In genomic region chr10:80946073-80946472, GRCh38 we compare ENCODE assay signal across 33 cellular contexts.
"Had no signal": no experiment of that assay in that cellular context is flagged by ENCODE, and none has a peak within 500 bp of the region (broad histone marks: within the 10 kb centered on the region; RNA-seq: fewer than 3 reads in every experiment).

No MANE protein-coding gene starts in this region.

- H3K4me3 ChIP-seq: ascending aorta, cardiac muscle cell had no signal

- H3K4me1 ChIP-seq: ascending aorta had no signal

- H3K27me3 ChIP-seq: ascending aorta, cardiac muscle cell had no signal

- H3K4me3 Mint-ChIP-seq: activated B cell treated with CpG ODN at 0.5 μM for 24 hours; activated CD4-positive, alpha-beta memory T cell treated with anti-CD3 and anti-CD28 coated beads for 36 hours; activated CD4-positive, alpha-beta T cell treated with anti-CD3 and anti-CD28 coated beads, Interleukin-2, amount 10 ng/mL, durations not matched to agents 24 days and 14 days; activated CD8-positive, alpha-beta T cell treated with anti-CD3 and anti-CD28 coated beads for 36 hours; activated naive CD4-positive, alpha-beta T cell treated with anti-CD3 and anti-CD28 coated beads for 36 hours; activated naive CD4-positive, alpha-beta T cell treated with anti-CD3 and anti-CD28 coated beads, Interleukin-2, amount 50 U/mL, for 24 hours; activated naive CD8-positive, alpha-beta T cell; activated naive CD8-positive, alpha-beta T cell treated with anti-CD3 and anti-CD28 coated beads, Interleukin-2, amount 10 ng/mL, durations not matched to agents 7 days and 5 days; activated naive CD8-positive, alpha-beta T cell treated with anti-CD3 and anti-CD28 coated beads, Interleukin-2, amount 50 U/mL, for 24 hours; activated T-cell treated with anti-CD3 and anti-CD28 coated beads, Interleukin-2, amount 50 U/mL, for 4 hours; activated T-cell treated with anti-CD3 and anti-CD28 coated beads, Interleukin-2, amount 50 U/mL, for 72 hours; activated T-helper 1 cell treated with anti-CD3 and anti-CD28 coated beads, Interleukin-12 subunit alpha, Interleukin-12 subunit beta, Interleukin-2, Interleukin-4 antibody, amounts not matched to agents 30 ng/mL and 10 ng/mL and 1 ng/mL, durations not matched to agents 14 hours and 24 hours and 36 hours; activated T-helper 17 cell treated with anti-CD3 and anti-CD28 coated beads, Interleukin-2, amount 50 U/mL, for 72 hours; brain; central memory CD8-positive, alpha-beta T cell; T-helper 1 cell treated with Interleukin-12 subunit alpha and Interleukin-12 subunit beta and Interleukin-4 antibody, amounts not matched to agents 30 μg/mL and 1 μg/mL, for 36 hours; T-helper 2 cell treated with Interferon-gamma antibody and Interleukin-4, amounts not matched to agents 5 μg/mL and 100 μg/mL, for 36 hours had no signal

- H3K27ac ChIP-seq: ascending aorta, cardiac muscle cell had no signal

- H3K4me1 Mint-ChIP-seq: activated B cell treated with CpG ODN at 0.5 μM for 24 hours; activated CD4-positive, alpha-beta T cell treated with anti-CD3 and anti-CD28 coated beads, Interleukin-2, amount 10 ng/mL, durations not matched to agents 24 days and 14 days; activated naive CD4-positive, alpha-beta T cell treated with anti-CD3 and anti-CD28 coated beads, Interleukin-2, amount 50 U/mL, for 24 hours; activated naive CD8-positive, alpha-beta T cell treated with anti-CD3 and anti-CD28 coated beads, Interleukin-2, amount 10 ng/mL, durations not matched to agents 7 days and 5 days; activated naive CD8-positive, alpha-beta T cell treated with anti-CD3 and anti-CD28 coated beads, Interleukin-2, amount 50 U/mL, for 24 hours; activated T-helper 17 cell treated with anti-CD3 and anti-CD28 coated beads, Interleukin-2, amount 50 U/mL, for 72 hours; central memory CD8-positive, alpha-beta T cell had no signal

- FAIRE-seq: bronchial epithelial cell, colon had no signal

- H3K36me3 Mint-ChIP-seq: activated CD4-positive, alpha-beta memory T cell treated with anti-CD3 and anti-CD28 coated beads for 36 hours; activated naive CD4-positive, alpha-beta T cell treated with anti-CD3 and anti-CD28 coated beads, Interleukin-2, amount 50 U/mL, for 24 hours; activated naive CD8-positive, alpha-beta T cell; activated naive CD8-positive, alpha-beta T cell treated with anti-CD3 and anti-CD28 coated beads, Interleukin-2, amount 10 ng/mL, durations not matched to agents 7 days and 5 days; brain had no signal

- H3K36me3 ChIP-seq: ascending aorta, cardiac muscle cell had no signal

- H3K27ac Mint-ChIP-seq: activated B cell treated with CpG ODN at 0.5 μM for 24 hours; activated CD4-positive, alpha-beta memory T cell treated with anti-CD3 and anti-CD28 coated beads for 36 hours; activated CD4-positive, alpha-beta T cell treated with anti-CD3 and anti-CD28 coated beads, Interleukin-2, amount 10 ng/mL, durations not matched to agents 24 days and 14 days; activated CD8-positive, alpha-beta T cell treated with anti-CD3 and anti-CD28 coated beads for 36 hours; activated naive CD4-positive, alpha-beta T cell treated with anti-CD3 and anti-CD28 coated beads for 36 hours; activated naive CD4-positive, alpha-beta T cell treated with anti-CD3 and anti-CD28 coated beads, Interleukin-2, amount 50 U/mL, for 24 hours; activated naive CD8-positive, alpha-beta T cell; activated naive CD8-positive, alpha-beta T cell treated with anti-CD3 and anti-CD28 coated beads, Interleukin-2, amount 10 ng/mL, durations not matched to agents 7 days and 5 days; activated naive CD8-positive, alpha-beta T cell treated with anti-CD3 and anti-CD28 coated beads, Interleukin-2, amount 50 U/mL, for 24 hours; activated T-cell treated with anti-CD3 and anti-CD28 coated beads, Interleukin-2, amount 50 U/mL, for 72 hours; activated T-helper 1 cell treated with anti-CD3 and anti-CD28 coated beads, Interleukin-12 subunit alpha, Interleukin-12 subunit beta, Interleukin-2, Interleukin-4 antibody, amounts not matched to agents 30 ng/mL and 10 ng/mL and 1 ng/mL, durations not matched to agents 14 hours and 24 hours and 36 hours; activated T-helper 17 cell treated with anti-CD3 and anti-CD28 coated beads, Interleukin-2, amount 50 U/mL, for 72 hours; brain; T-helper 1 cell treated with Interleukin-12 subunit alpha and Interleukin-12 subunit beta and Interleukin-4 antibody, amounts not matched to agents 30 μg/mL and 1 μg/mL, for 36 hours; T-helper 2 cell treated with Interferon-gamma antibody and Interleukin-4, amounts not matched to agents 5 μg/mL and 100 μg/mL, for 36 hours had no signal

- H3K27me3 Mint-ChIP-seq: activated naive CD8-positive, alpha-beta T cell treated with anti-CD3 and anti-CD28 coated beads, Interleukin-2, amount 10 ng/mL, durations not matched to agents 7 days and 5 days; activated naive CD8-positive, alpha-beta T cell treated with anti-CD3 and anti-CD28 coated beads, Interleukin-2, amount 50 U/mL, for 24 hours; central memory CD8-positive, alpha-beta T cell had no signal

- H3K9me3 Mint-ChIP-seq: activated B cell treated with CpG ODN at 0.5 μM for 24 hours; activated CD4-positive, alpha-beta memory T cell treated with anti-CD3 and anti-CD28 coated beads for 36 hours; activated CD4-positive, alpha-beta T cell treated with anti-CD3 and anti-CD28 coated beads, Interleukin-2, amount 10 ng/mL, durations not matched to agents 24 days and 14 days; activated CD8-positive, alpha-beta T cell treated with anti-CD3 and anti-CD28 coated beads for 36 hours; activated naive CD4-positive, alpha-beta T cell treated with anti-CD3 and anti-CD28 coated beads for 36 hours; activated naive CD4-positive, alpha-beta T cell treated with anti-CD3 and anti-CD28 coated beads, Interleukin-2, amount 50 U/mL, for 24 hours; activated naive CD8-positive, alpha-beta T cell treated with anti-CD3 and anti-CD28 coated beads, Interleukin-2, amount 10 ng/mL, durations not matched to agents 7 days and 5 days; activated naive CD8-positive, alpha-beta T cell treated with anti-CD3 and anti-CD28 coated beads, Interleukin-2, amount 50 U/mL, for 24 hours; activated T-cell treated with anti-CD3 and anti-CD28 coated beads, Interleukin-2, amount 50 U/mL, for 4 hours; activated T-cell treated with anti-CD3 and anti-CD28 coated beads, Interleukin-2, amount 50 U/mL, for 72 hours; activated T-helper 1 cell treated with anti-CD3 and anti-CD28 coated beads, Interleukin-12 subunit alpha, Interleukin-12 subunit beta, Interleukin-2, Interleukin-4 antibody, amounts not matched to agents 30 ng/mL and 10 ng/mL and 1 ng/mL, durations not matched to agents 14 hours and 24 hours and 36 hours; activated T-helper 17 cell treated with anti-CD3 and anti-CD28 coated beads, Interleukin-2, amount 50 U/mL, for 72 hours; brain; central memory CD8-positive, alpha-beta T cell; T-helper 1 cell treated with Interleukin-12 subunit alpha and Interleukin-12 subunit beta and Interleukin-4 antibody, amounts not matched to agents 30 μg/mL and 1 μg/mL, for 36 hours; T-helper 2 cell treated with Interferon-gamma antibody and Interleukin-4, amounts not matched to agents 5 μg/mL and 100 μg/mL, for 36 hours had no signal

- DNase-seq: activated B cell treated with CpG ODN at 0.5 μM for 24 hours; activated CD4-positive, alpha-beta memory T cell treated with anti-CD3 and anti-CD28 coated beads for 36 hours; activated CD4-positive, alpha-beta T cell treated with anti-CD3 and anti-CD28 coated beads for 4 hours; activated CD4-positive, alpha-beta T cell treated with anti-CD3 and anti-CD28 coated beads, Interleukin-2, amount 10 ng/mL, durations not matched to agents 24 days and 14 days; activated CD4-positive, alpha-beta T cell treated with anti-CD3 and anti-CD28 coated beads, Interleukin-2, amount 50 U/mL, for 1 hour; activated CD4-positive, alpha-beta T cell treated with anti-CD3 and anti-CD28 coated beads, Interleukin-2, amount 50 U/mL, for 4 hours; activated CD4-positive, CD25-positive, alpha-beta regulatory T cell treated with anti-CD3 and anti-CD28 coated beads, Interleukin-2, amount 50 U/mL, for 72 hours; activated CD8-positive, alpha-beta memory T cell treated with anti-CD3 and anti-CD28 coated beads, Interleukin-2, amount 50 U/mL, for 4 hours; activated CD8-positive, alpha-beta T cell treated with anti-CD3 and anti-CD28 coated beads for 36 hours; activated effector memory CD4-positive, alpha-beta T cell treated with anti-CD3 and anti-CD28 coated beads, Interleukin-2, amount 50 U/mL, for 16 hours; activated gamma-delta T cell treated with Interleukin-2 at 50 U/mL for 16 hours; activated naive CD4-positive, alpha-beta T cell; activated naive CD4-positive, alpha-beta T cell treated with anti-CD3 and anti-CD28 coated beads for 36 hours; activated naive CD8-positive, alpha-beta T cell treated with anti-CD3 and anti-CD28 coated beads, Interleukin-2, amount 10 ng/mL, durations not matched to agents 7 days and 5 days; activated naive CD8-positive, alpha-beta T cell treated with anti-CD3 and anti-CD28 coated beads, Interleukin-2, amount 50 U/mL, for 24 hours; activated T-cell treated with anti-CD3 and anti-CD28 coated beads for 4 hours; activated T-cell treated with anti-CD3 and anti-CD28 coated beads, Interleukin-2, amount 50 U/mL, for 1 hour; activated T-cell treated with anti-CD3 and anti-CD28 coated beads, Interleukin-2, amount 50 U/mL, for 4 hours; activated T-cell treated with anti-CD3 and anti-CD28 coated beads, Interleukin-2, amount 50 U/mL, for 72 hours; T-helper 2 cell; T-helper 9 cell had no signal

- H3K9me3 ChIP-seq: ascending aorta had no signal

- ATAC-seq: activated CD8-positive, alpha-beta T cell treated with anti-CD3 and anti-CD28 coated beads for 36 hours; activated naive CD8-positive, alpha-beta T cell treated with anti-CD3 and anti-CD28 coated beads, Interleukin-2, amount 50 U/mL, for 24 hours; activated T-cell treated with anti-CD3 and anti-CD28 coated beads, Interleukin-2, amount 50 U/mL, for 4 hours; activated T-cell treated with anti-CD3 and anti-CD28 coated beads, Interleukin-2, amount 50 U/mL, for 72 hours; activated T-helper 17 cell treated with anti-CD3 and anti-CD28 coated beads, Interleukin-2, amount 50 U/mL, for 72 hours had no signal
